In the genomic region with DNA sequence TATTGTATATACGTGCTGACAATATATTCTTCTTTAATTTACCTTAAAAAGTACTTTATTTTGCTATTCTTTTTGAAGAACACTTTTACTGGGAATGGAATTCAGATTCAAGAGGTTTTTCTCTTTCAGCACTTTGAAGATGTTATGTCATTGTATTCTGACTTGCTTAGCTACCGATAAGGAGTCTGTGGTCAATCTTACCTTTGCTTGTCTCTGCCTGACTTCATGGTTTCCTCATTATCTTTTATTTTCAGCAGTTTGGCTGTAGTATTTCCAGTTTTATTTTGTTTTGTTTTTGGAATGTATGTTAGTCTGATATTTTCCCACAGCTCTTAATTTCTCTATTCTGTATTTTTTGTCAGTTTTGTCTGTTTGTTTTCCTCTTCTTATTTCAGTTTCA, we compare ENCODE assay signal across 8 cellular contexts.
"Had no signal": no experiment of that assay in that cellular context is flagged by ENCODE, and none has a peak within 500 bp of the region (broad histone marks: within the 10 kb centered on the region; RNA-seq: fewer than 3 reads in every experiment).

No MANE protein-coding gene starts in this region.

- DNase-seq: H9, HCEC 1CT, KG1 had no signal

- H3K4me3 ChIP-seq: GM23338 had no signal

- ATAC-seq: GM23338, HepG2 had no signal

- FAIRE-seq: H1, H54, HepG2 had no signal

- H2AFZ ChIP-seq: GM23338 had no signal

- H3K27ac ChIP-seq: HL-60 had no signal

- H3K4me2 ChIP-seq: GM23338 had no signal
